9 cellular contexts compared by ENCODE assay signal in the genomic region with DNA sequence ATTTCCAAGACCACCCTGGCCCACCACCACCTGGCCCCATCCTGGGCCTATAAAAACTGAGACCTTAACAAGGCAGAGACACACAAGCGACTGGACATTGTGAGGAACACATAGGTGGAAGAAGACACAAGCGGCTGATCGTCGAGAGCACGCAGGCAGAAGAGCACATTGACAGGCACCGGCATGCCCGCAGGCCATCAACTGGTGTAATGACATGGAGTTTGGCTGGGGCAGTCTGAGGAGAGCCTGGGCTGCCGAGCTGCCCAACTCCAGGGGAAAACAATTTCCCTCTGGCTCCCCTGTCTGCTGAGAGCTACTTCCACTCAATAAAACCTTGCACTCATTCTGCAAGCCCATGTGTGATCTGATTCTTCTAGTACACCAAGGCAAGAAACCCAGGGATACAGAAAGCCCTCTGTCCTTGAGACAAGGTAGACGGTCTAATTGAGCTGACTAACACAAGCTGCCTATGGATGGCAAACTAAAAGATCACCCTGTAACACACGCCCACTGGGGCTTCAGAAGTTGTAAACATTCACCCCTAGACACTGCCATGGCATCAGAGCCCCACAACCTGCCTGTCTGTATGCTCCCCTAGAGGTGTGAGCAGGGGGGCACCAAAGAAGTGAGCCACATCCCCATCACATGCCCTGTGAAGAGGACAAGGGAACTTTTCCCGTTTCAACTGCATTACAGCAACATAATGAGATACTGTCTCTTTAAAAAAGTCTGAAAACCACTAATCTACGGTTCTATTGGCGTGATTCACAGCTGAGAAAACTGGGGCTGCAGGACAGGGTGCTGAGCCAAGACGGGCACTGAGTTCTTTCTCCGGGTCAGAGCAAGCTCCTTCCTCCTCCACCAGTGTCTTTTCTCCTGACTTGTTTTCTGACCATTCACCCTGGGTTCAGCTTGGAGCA. TPM values are rescaled to one million over a fixed set of nuclear protein-coding genes. Genes with fewer than 3 reads are reported as not detected.
DNase-seq lines count a peak whose midpoint lies in the region; ATAC-seq and TF ChIP-seq lines count a peak whose summit lies in the region.
"Had no signal": no experiment of that assay in that cellular context is flagged by ENCODE, and none has a peak within 500 bp of the region (broad histone marks: within the 10 kb centered on the region; RNA-seq: fewer than 3 reads in every experiment).

No MANE protein-coding gene starts in this region.

- H3K27ac ChIP-seq in epithelial cell of prostate (peak overlapping the region; percentile 93), GM23338 (ENCODE audit: low read depth) (no peak overlapping the region)

- peaks cover 9 to 16% of the 10 kb centered on the region in 2 donors for H3K9me3 Mint-ChIP-seq in stimulated activated naive B cell treated with anti-CD40 and anti-IgM and Interleukin-4, amounts not matched to agents 10 μg/mL and 1 μg/mL and 100 μg/mL, for 72 hours
- H3K9me3 Mint-ChIP-seq in GM23338, result peaks cover 37% of the 10 kb centered on the region

- H2AFZ ChIP-seq in GM23338, result no peak overlapping the region

- H3K27me3 ChIP-seq in MG63 (no peaks in the 10 kb centered on the region), GM23338 (ENCODE audit: insufficient read depth) (no peaks in the 10 kb centered on the region)

- no peaks in the 10 kb centered on the region for H3K36me3 ChIP-seq in MG63
- peaks cover 7% of the 10 kb centered on the region; the same call in 1 of the 2 replicates for H3K36me3 ChIP-seq in GM23338 (ENCODE audit: insufficient read depth)

- no peaks in the 10 kb centered on the region for H3F3A ChIP-seq in GM23338 (replicated peaks; ENCODE audit: low read depth)

- no peak overlapping the region for H3K4me3 ChIP-seq in MG63
- H3K4me3 ChIP-seq in GM23338, result no peak overlapping the region
- H3K4me3 ChIP-seq: K562 had no signal

- H3K79me2 ChIP-seq in GM23338 (replicated peaks; ENCODE audit: insufficient read depth), result no peaks in the 10 kb centered on the region

- no peak overlapping the region for H3K4me2 ChIP-seq in GM23338

- H3K4me3 Mint-ChIP-seq in stimulated activated naive B cell treated with anti-CD40 and anti-IgM and Interleukin-4, amounts not matched to agents 10 μg/mL and 1 μg/mL and 100 μg/mL, for 72 hours, result peak overlapping the region; percentile 50 to 59
- no peak overlapping the region for H3K4me3 Mint-ChIP-seq in GM23338

- H3K4me1 Mint-ChIP-seq in stimulated activated naive B cell treated with anti-CD40 and anti-IgM and Interleukin-4, amounts not matched to agents 10 μg/mL and 1 μg/mL and 100 μg/mL, for 72 hours, result peaks cover 29 to 44% of the 10 kb centered on the region in 2 donors
- no peaks in the 10 kb centered on the region; the same call in 2 of the 3 replicates for H3K4me1 Mint-ChIP-seq in GM23338

- DNase-seq in MG63, result peak; percentile 85
- DNase-seq in epithelial cell of prostate (ENCODE audit: low read depth, low spot score), result no peak
- DNase-seq in stimulated activated naive B cell treated with anti-CD40 and anti-IgM and Interleukin-4, amounts not matched to agents 10 μg/mL and 1 μg/mL and 100 μg/mL, for 72 hours, result peak; percentile 38
- no peak for DNase-seq in NCI-H146 (lab: John Stamatoyannopoulos, UW)
- no peak for DNase-seq in GM19238 (ENCODE audit: insufficient read length, low spot score)
- no peak for DNase-seq in GM23338 (ENCODE audit: low spot score)
- DNase-seq in NCI-H446 (lab: John Stamatoyannopoulos, UW), result no peak

- no peak for TF ChIP-seq CTCF in GM23338 (conservative IDR thresholded peaks at IDR 0.05; ENCODE audit: low read depth in 2 of 2)

- H3K36me3 Mint-ChIP-seq in stimulated activated naive B cell treated with anti-CD40 and anti-IgM and Interleukin-4, amounts not matched to agents 10 μg/mL and 1 μg/mL and 100 μg/mL, for 72 hours, result peaks cover 8 to 15% of the 10 kb centered on the region in 2 donors
- peaks cover 18% of the 10 kb centered on the region for H3K36me3 Mint-ChIP-seq in GM23338 (ENCODE audit: low read depth)

- no peaks in the 10 kb centered on the region for H3K9me2 ChIP-seq in GM23338 (ENCODE audit: insufficient read depth)

- peak; percentile 55 for ATAC-seq in GM21423 (IDR thresholded peaks at IDR 0.05; ENCODE audit: unreplicated experiment)
- peak; percentile 66 to 69 for ATAC-seq in stimulated activated naive B cell treated with anti-CD40 and anti-IgM and Interleukin-4, amounts not matched to agents 10 μg/mL and 1 μg/mL and 100 μg/mL, for 72 hours (replicated peaks)
- no peak for ATAC-seq in GM23338
- ATAC-seq: K562 had no signal

- no peaks in the 10 kb centered on the region for H3K9me3 ChIP-seq in MG63

- H3K27ac Mint-ChIP-seq in stimulated activated naive B cell treated with anti-CD40 and anti-IgM and Interleukin-4, amounts not matched to agents 10 μg/mL and 1 μg/mL and 100 μg/mL, for 72 hours, result peak overlapping the region; percentile 88
- H3K27ac Mint-ChIP-seq in GM23338, result no peak overlapping the region

- H3K4me1 ChIP-seq in GM23338 (ENCODE audit: insufficient read depth), result no peaks in the 10 kb centered on the region

- no peaks in the 10 kb centered on the region for H3K27me3 Mint-ChIP-seq in stimulated activated naive B cell treated with anti-CD40 and anti-IgM and Interleukin-4, amounts not matched to agents 10 μg/mL and 1 μg/mL and 100 μg/mL, for 72 hours
- H3K27me3 Mint-ChIP-seq in GM23338 (ENCODE audit: insufficient read depth, low read depth, poor library complexity), result peaks cover 5% of the 10 kb centered on the region

- H4K20me1 ChIP-seq in GM23338 (replicated peaks; ENCODE audit: insufficient read depth), result no peaks in the 10 kb centered on the region

TF ChIP-seq in GM23338, 12 proteins besides CTCF, POLR2A, EP300 and RAD21 (continues in another document):
- TF ChIP-seq, protein P1, sequence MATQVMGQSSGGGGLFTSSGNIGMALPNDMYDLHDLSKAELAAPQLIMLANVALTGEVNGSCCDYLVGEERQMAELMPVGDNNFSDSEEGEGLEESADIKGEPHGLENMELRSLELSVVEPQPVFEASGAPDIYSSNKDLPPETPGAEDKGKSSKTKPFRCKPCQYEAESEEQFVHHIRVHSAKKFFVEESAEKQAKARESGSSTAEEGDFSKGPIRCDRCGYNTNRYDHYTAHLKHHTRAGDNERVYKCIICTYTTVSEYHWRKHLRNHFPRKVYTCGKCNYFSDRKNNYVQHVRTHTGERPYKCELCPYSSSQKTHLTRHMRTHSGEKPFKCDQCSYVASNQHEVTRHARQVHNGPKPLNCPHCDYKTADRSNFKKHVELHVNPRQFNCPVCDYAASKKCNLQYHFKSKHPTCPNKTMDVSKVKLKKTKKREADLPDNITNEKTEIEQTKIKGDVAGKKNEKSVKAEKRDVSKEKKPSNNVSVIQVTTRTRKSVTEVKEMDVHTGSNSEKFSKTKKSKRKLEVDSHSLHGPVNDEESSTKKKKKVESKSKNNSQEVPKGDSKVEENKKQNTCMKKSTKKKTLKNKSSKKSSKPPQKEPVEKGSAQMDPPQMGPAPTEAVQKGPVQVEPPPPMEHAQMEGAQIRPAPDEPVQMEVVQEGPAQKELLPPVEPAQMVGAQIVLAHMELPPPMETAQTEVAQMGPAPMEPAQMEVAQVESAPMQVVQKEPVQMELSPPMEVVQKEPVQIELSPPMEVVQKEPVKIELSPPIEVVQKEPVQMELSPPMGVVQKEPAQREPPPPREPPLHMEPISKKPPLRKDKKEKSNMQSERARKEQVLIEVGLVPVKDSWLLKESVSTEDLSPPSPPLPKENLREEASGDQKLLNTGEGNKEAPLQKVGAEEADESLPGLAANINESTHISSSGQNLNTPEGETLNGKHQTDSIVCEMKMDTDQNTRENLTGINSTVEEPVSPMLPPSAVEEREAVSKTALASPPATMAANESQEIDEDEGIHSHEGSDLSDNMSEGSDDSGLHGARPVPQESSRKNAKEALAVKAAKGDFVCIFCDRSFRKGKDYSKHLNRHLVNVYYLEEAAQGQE (IDR thresholded peaks at IDR 0.05; ENCODE audit: unreplicated experiment), result no peak
- TF ChIP-seq JUNB (IDR thresholded peaks at IDR 0.05; ENCODE audit: unreplicated experiment) (no peak), STAT1 (IDR thresholded peaks at IDR 0.05; ENCODE audit: unreplicated experiment) (no peak), EZH2 (IDR thresholded peaks at IDR 0.05; ENCODE audit: low read depth, unreplicated experiment) (no peak), EZH2phosphoT487 (IDR thresholded peaks at IDR 0.05; ENCODE audit: unreplicated experiment) (no peak), NANOG (IDR thresholded peaks at IDR 0.05; ENCODE audit: borderline replicate concordance) (no peak), ZNF114 (CRISPR knock-in tag; IDR thresholded peaks at IDR 0.05) (no peak), CREB1 (CRISPR knock-in tag; IDR thresholded peaks at IDR 0.05; ENCODE audit: low read depth) (no peak)
- TF ChIP-seq, protein P2, sequence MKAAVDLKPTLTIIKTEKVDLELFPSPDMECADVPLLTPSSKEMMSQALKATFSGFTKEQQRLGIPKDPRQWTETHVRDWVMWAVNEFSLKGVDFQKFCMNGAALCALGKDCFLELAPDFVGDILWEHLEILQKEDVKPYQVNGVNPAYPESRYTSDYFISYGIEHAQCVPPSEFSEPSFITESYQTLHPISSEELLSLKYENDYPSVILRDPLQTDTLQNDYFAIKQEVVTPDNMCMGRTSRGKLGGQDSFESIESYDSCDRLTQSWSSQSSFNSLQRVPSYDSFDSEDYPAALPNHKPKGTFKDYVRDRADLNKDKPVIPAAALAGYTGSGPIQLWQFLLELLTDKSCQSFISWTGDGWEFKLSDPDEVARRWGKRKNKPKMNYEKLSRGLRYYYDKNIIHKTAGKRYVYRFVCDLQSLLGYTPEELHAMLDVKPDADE (IDR thresholded peaks at IDR 0.05), result no peak

RNA-seq across cellular contexts. Expression of a gene that starts 18.5 kb away (rescaled TPM):
- 27.6 and 43.1 TPM in 2 replicates for total RNA-seq in MG63 (2014; rRNA removed; shearing (Covaris generic); ENCODE audit: low replicate concordance)
- total RNA-seq in GM23338 (2014; rRNA removed; shearing (Covaris generic)), result 20.6 and 28.7 TPM in 2 replicates
- 6.2 TPM in 2 replicates for polyA plus RNA-seq in GM23338 (2016; fragmentation: Nextera tagmentation; extraction: Ambion mirVana)
- polyA plus RNA-seq: K562 had no signal

Comparison
In these comparisons a context has a peak if more than half of its experiments do, and no peak if none do; other contexts are left out.
1. DNase-seq: peak in MG63 (single experiment) and stimulated activated naive B cell treated with anti-CD40 and anti-IgM and Interleukin-4, amounts not matched to agents 10 μg/mL and 1 μg/mL and 100 μg/mL, for 72 hours (single experiment); none in epithelial cell of prostate (single experiment), NCI-H146 (single experiment), GM19238 (single experiment), GM23338 (single experiment) and NCI-H446 (0 of 2).